6 cellular contexts compared by ENCODE assay signal in the genomic region with DNA sequence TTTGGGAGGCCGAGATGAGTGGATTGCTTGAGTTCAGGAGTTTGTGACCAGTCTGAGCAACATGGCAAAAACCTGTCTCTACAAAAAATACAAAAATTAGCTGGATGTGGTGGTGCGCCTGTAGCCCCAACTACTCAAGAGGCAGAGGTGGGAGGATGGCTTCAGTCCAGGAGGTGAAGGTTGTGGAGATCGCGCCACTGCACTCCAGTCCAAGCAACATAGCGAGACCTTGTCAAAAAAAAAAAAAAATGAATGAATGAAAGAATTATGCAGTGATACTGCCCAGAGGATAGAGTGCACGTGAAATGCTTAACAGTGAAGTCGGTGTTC. TPM values are rescaled to one million over a fixed set of nuclear protein-coding genes. Genes with fewer than 3 reads are reported as not detected.
DNase-seq lines count a peak whose midpoint lies in the region; ATAC-seq and TF ChIP-seq lines count a peak whose summit lies in the region.

No MANE protein-coding gene starts in this region.

- H3K27ac Mint-ChIP-seq in central memory CD8-positive, alpha-beta T cell (ENCODE audit: low read depth) = peak overlapping the region; percentile 39

- H3K9me3 ChIP-seq in sigmoid colon = no peaks in the 10 kb centered on the region

- no peaks in the 10 kb centered on the region for H3K9me3 Mint-ChIP-seq in central memory CD8-positive, alpha-beta T cell

- no peaks in the 10 kb centered on the region for H3K27me3 Mint-ChIP-seq in central memory CD8-positive, alpha-beta T cell

- no peak overlapping the region for H3K27ac ChIP-seq in sigmoid colon

- WGBS in sigmoid colon, 2 donors = 64 to 65% methylated on average over 7 of the region's 7 CpGs

- H3K36me3 ChIP-seq in sigmoid colon = peaks cover 0 to 33% (median 11%) of the 10 kb centered on the region in 4 donors

- H3K36me3 Mint-ChIP-seq in central memory CD8-positive, alpha-beta T cell (ENCODE audit: insufficient read depth) = peaks cover 7% of the 10 kb centered on the region

- peaks cover 0 to 26% (median 14%) of the 10 kb centered on the region in 4 donors for H3K4me1 ChIP-seq in sigmoid colon

- TF ChIP-seq POLR2A in sigmoid colon (IDR thresholded peaks at IDR 0.05) = no peak

- TF ChIP-seq CTCF in sigmoid colon (IDR thresholded peaks at IDR 0.05) = no peak

- no peaks in the 10 kb centered on the region for H3K27me3 ChIP-seq in sigmoid colon

- intact Hi-C loops in sigmoid colon (cut with DNase I) = no loop called here

- H3K4me1 Mint-ChIP-seq in central memory CD8-positive, alpha-beta T cell = peaks cover 31% of the 10 kb centered on the region

- ATAC-seq in central memory CD8-positive, alpha-beta T cell (replicated peaks; ENCODE audit: extremely low read depth, poor library complexity, severe bottlenecking) = no peak
- ATAC-seq in GM18861 (IDR thresholded peaks at IDR 0.05; ENCODE audit: unreplicated experiment) = no peak
- no peak for ATAC-seq in HG02623 (IDR thresholded peaks at IDR 0.05; ENCODE audit: unreplicated experiment)

- peak overlapping the region; percentile 96 for H3K4me3 ChIP-seq in Jurkat, Clone E6-1 (ENCODE audit: low read length)
- H3K4me3 ChIP-seq in sigmoid colon = peak overlapping the region in 3 of 4 donors; percentile 63 to 90 (median 69)

- peak overlapping the region; percentile 80 for H3K4me3 Mint-ChIP-seq in central memory CD8-positive, alpha-beta T cell

- DNase-seq in Jurkat, Clone E6-1 (ENCODE audit: low read depth, low spot score) = no peak
- DNase-seq in central memory CD8-positive, alpha-beta T cell (ENCODE audit: low spot score in 2 of 2) = no peak
- no peak for DNase-seq in sigmoid colon
- no peak for DNase-seq in GOT3 (lab: John Stamatoyannopoulos, UW)

- no peak for TF ChIP-seq EP300 in sigmoid colon (IDR thresholded peaks at IDR 0.05)

RNA-seq across cellular contexts. Expression of gene DPH2, which starts 0.4 kb away (rescaled TPM):
- 55.8 TPM for polyA plus RNA-seq in Jurkat, Clone E6-1 (2012; ENCODE audit: insufficient read depth, insufficient read length)
- 10 to 100 TPM; 10.7 to 37.2 (median 12.8) TPM for total RNA-seq in sigmoid colon
- polyA plus RNA-seq in sigmoid colon = 10 to 100 TPM; 10.8 to 31.3 (median 11.3) TPM

RNA-seq across cellular contexts. Expression of gene ATP6V0B, which starts 5.4 kb away (rescaled TPM):
- 168 TPM for polyA plus RNA-seq in Jurkat, Clone E6-1 (2012; ENCODE audit: insufficient read depth, insufficient read length)
- total RNA-seq in sigmoid colon = 100 to 1,000 TPM in 3 of 4 donors, 10 to 100 TPM in 1; 67.9 to 152 (median 128) TPM
- polyA plus RNA-seq in sigmoid colon = 100 to 1,000 TPM; 108 to 286 (median 129) TPM

RNA-seq across cellular contexts. Expression of gene B4GALT2, which starts 9.6 kb away (rescaled TPM):
- polyA plus RNA-seq in Jurkat, Clone E6-1 (2012; ENCODE audit: insufficient read depth, insufficient read length) = 25.9 TPM
- total RNA-seq in sigmoid colon = 10 to 100 TPM; 30.1 to 55.9 (median 51.1) TPM
- 10 to 100 TPM; 14.8 to 32.0 (median 26.4) TPM for polyA plus RNA-seq in sigmoid colon

RNA-seq across cellular contexts. Expression of gene CCDC24, which starts 22.0 kb away (rescaled TPM):
- 4.7 TPM for polyA plus RNA-seq in Jurkat, Clone E6-1 (2012; ENCODE audit: insufficient read depth, insufficient read length)
- total RNA-seq in sigmoid colon = 1 to 10 TPM; 2.7 to 6.6 (median 3.9) TPM
- 10 to 100 TPM; 16.7 to 19.2 (median 19.2) TPM for polyA plus RNA-seq in sigmoid colon

RNA-seq across cellular contexts. Expression of gene IPO13, which starts 22.6 kb away (rescaled TPM):
- polyA plus RNA-seq in Jurkat, Clone E6-1 (2012; ENCODE audit: insufficient read depth, insufficient read length) = 25.8 TPM
- total RNA-seq in sigmoid colon = 10 to 100 TPM; 16.1 to 27.1 (median 22.3) TPM
- 10 to 100 TPM in 2 of 3 donors, 1 to 10 TPM in 1; 9.6 to 15.5 (median 10.4) TPM for polyA plus RNA-seq in sigmoid colon
